ENCODE assay signal across 1 cellular context in the genomic region with DNA sequence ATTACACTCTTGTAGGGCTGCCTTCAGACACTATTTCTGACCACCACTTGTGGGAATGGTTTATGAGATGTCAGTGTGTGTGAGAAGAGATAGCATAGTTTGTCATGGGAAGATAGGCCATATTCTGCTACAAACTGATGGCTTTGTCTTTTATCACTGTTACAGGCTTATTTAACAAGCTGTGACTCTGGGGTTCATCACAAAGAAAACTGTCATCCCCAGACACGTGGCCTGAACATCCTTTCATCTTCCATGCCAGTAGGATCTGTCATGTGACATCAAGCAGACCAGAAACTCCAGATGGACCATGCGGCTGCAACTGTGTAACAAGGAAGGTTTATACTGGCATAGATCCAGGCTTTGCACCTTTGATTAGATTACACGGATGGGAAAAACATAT.
TF ChIP-seq lines count a peak whose summit lies in the region.

No MANE protein-coding gene starts in this region.

TF ChIP-seq in SK-N-SH treated with all-trans-retinoic acid at 6 μM for 48 hours, 23 proteins besides CTCF, POLR2A, EP300 and RAD21 (continued from another document):
- TF ChIP-seq TCF4 (CRISPR knock-in tag; IDR thresholded peaks at IDR 0.05; ENCODE audit: borderline replicate concordance) (no peak), ZFP3 (CRISPR knock-in tag; IDR thresholded peaks at IDR 0.05) (no peak), ZNF565 (CRISPR knock-in tag; conservative IDR thresholded peaks at IDR 0.05; ENCODE audit: low read depth) (no peak)
